ENCODE assay signal across 13 cellular contexts in genomic region chr1:171738921-171739320, GRCh38. TPM values are rescaled to one million over a fixed set of nuclear protein-coding genes. Genes with fewer than 3 reads are reported as not detected.
DNase-seq lines count a peak whose midpoint lies in the region; ATAC-seq and TF ChIP-seq lines count a peak whose summit lies in the region.
"Had no signal": no experiment of that assay in that cellular context is flagged by ENCODE, and none has a peak within 500 bp of the region (broad histone marks: within the 10 kb centered on the region; RNA-seq: fewer than 3 reads in every experiment).

No MANE protein-coding gene starts in this region.

- POLR2A ChIA-PET in CD4-positive, alpha-beta memory T cell (lab: Charles Lee; ENCODE audit: partially characterized antibody) = interaction anchor here (0.7 to 6.9 kb wide), 3 partner anchors 10 to 42 kb away, joined by 3 to 173 read pairs (median 4); partner anchors contain the start of gene METTL13

- no peaks in the 10 kb centered on the region for H3K9me3 ChIP-seq in CD4-positive, alpha-beta memory T cell (ENCODE audit: control insufficient read depth in 1 of 2, low read length in 2 of 2)
- H3K9me3 ChIP-seq in T-helper 17 cell (ENCODE audit: control insufficient read depth, low read length, poor library complexity, severe bottlenecking) = no peaks in the 10 kb centered on the region

- peaks cover 33% of the 10 kb centered on the region for H3K4me1 ChIP-seq in ACC112 (ENCODE audit: control insufficient read depth, insufficient read depth, low read length, unreplicated experiment)
- peaks cover 45% of the 10 kb centered on the region for H3K4me1 ChIP-seq in CD4-positive, alpha-beta memory T cell (ENCODE audit: insufficient read depth, low read length)

- H3K4me1 Mint-ChIP-seq in CD4-positive, alpha-beta memory T cell = peaks cover 38 to 68% (median 51%) of the 10 kb centered on the region in 4 donors
- peaks cover 51% of the 10 kb centered on the region for H3K4me1 Mint-ChIP-seq in T-helper 17 cell

- H3K4me3 Mint-ChIP-seq in CD4-positive, alpha-beta memory T cell = peak overlapping the region in 6 of 8 donors; percentile 39 to 100 (median 98)
- H3K4me3 Mint-ChIP-seq in T-helper 17 cell = peak overlapping the region; percentile 99
- H3K4me3 Mint-ChIP-seq: memory B cell had no signal

- H3K27me3 ChIP-seq in ACC112 (ENCODE audit: insufficient read depth, low read length) = no peaks in the 10 kb centered on the region
- no peaks in the 10 kb centered on the region for H3K27me3 ChIP-seq in CD4-positive, alpha-beta memory T cell (ENCODE audit: insufficient read depth, low read length)

- intact Hi-C loops in CD4-positive, alpha-beta memory T cell (cut with micrococcal nuclease) = no loop called here

- H3K27me3 Mint-ChIP-seq in CD4-positive, alpha-beta memory T cell = no peaks in the 10 kb centered on the region
- no peaks in the 10 kb centered on the region for H3K27me3 Mint-ChIP-seq in T-helper 17 cell
- H3K27me3 Mint-ChIP-seq: memory B cell had no signal

- DNase-seq in CD4-positive, alpha-beta memory T cell = no peak
- DNase-seq in T-helper 17 cell (no peak), fibroblast of mammary gland (ENCODE audit: low read depth) (peak; percentile 61), foreskin melanocyte (no peak), NCI-H187 (lab: John Stamatoyannopoulos, UW) (no peak), Ammon's horn (ENCODE audit: low spot score) (no peak)
- DNase-seq: glutamatergic neuron, KBM-7, NCI-H1436 treated with DMSO at 0.1 percent for 48 hours, SHP77 treated with DMSO at 0.1 percent for 48 hours had no signal

- no peak for TF ChIP-seq CTCF in fibroblast of mammary gland (conservative IDR thresholded peaks at IDR 0.05; ENCODE audit: control insufficient read depth, insufficient read depth, low read depth, low read length)

- H3K27ac ChIP-seq in ACC112 (ENCODE audit: low read depth, low read length) = no peak overlapping the region
- peak overlapping the region; percentile 46 for H3K27ac ChIP-seq in CD4-positive, alpha-beta memory T cell (ENCODE audit: low read depth, low read length)

- no peaks in the 10 kb centered on the region for H3K9me3 Mint-ChIP-seq in CD4-positive, alpha-beta memory T cell
- H3K9me3 Mint-ChIP-seq: memory B cell had no signal

- H3K4me3 ChIP-seq in ACC112 (ENCODE audit: low read depth, low read length) (peak overlapping the region; percentile 99), fibroblast of mammary gland (ENCODE audit: control insufficient read depth, low read depth, low read length) (no peak overlapping the region)
- H3K4me3 ChIP-seq in CD4-positive, alpha-beta memory T cell (ENCODE audit: low read length in 2 of 2) = no peak overlapping the region

- CTCF ChIA-PET in CD4-positive, alpha-beta memory T cell (lab: Charles Lee; ENCODE audit: partially characterized antibody) = interaction anchor here (1.0 kb wide), 2 partner anchors 39 to 62 kb away, joined by 3 read pairs; no protein-coding TSS in a partner anchor

- peaks cover 34% of the 10 kb centered on the region for H3K79me2 ChIP-seq in ACC112 (ENCODE audit: control insufficient read depth, insufficient read depth, low read length, unreplicated experiment)

- peaks cover 25 to 43% of the 10 kb centered on the region in 2 donors for H3K36me3 Mint-ChIP-seq in CD4-positive, alpha-beta memory T cell
- peaks cover 11% of the 10 kb centered on the region for H3K36me3 Mint-ChIP-seq in T-helper 17 cell (ENCODE audit: low read depth)

- peak overlapping the region in 2 of 7 donors; percentile 47 to 98 for H3K27ac Mint-ChIP-seq in CD4-positive, alpha-beta memory T cell
- peak overlapping the region; percentile 99 for H3K27ac Mint-ChIP-seq in T-helper 17 cell
- H3K27ac Mint-ChIP-seq: memory B cell had no signal

- H2AFZ ChIP-seq in ACC112 (ENCODE audit: low read length, unreplicated experiment) = no peak overlapping the region

- peaks cover 7% of the 10 kb centered on the region for H3K36me3 ChIP-seq in ACC112 (ENCODE audit: insufficient read depth, low read length)
- H3K36me3 ChIP-seq in CD4-positive, alpha-beta memory T cell (ENCODE audit: insufficient read depth, low read length) = peaks cover 17% of the 10 kb centered on the region

- ATAC-seq in T-helper 17 cell = no peak
- no peak for ATAC-seq in HG02885 (IDR thresholded peaks at IDR 0.05; ENCODE audit: poor library complexity, unreplicated experiment)

RNA-seq across cellular contexts. Expression of gene VAMP4, which starts 2.9 kb away (rescaled TPM):
- total RNA-seq in CD4-positive, alpha-beta memory T cell = 10 to 100 TPM; 29.4 to 32.0 TPM
- polyA plus RNA-seq in CD4-positive, alpha-beta memory T cell = 10 to 100 TPM; 25.0 to 32.6 TPM
- 10 to 100 TPM; 19.7 to 21.6 TPM for total RNA-seq in T-helper 17 cell

RNA-seq across cellular contexts. Expression of gene METTL13, which starts 42.5 kb away (rescaled TPM):
- 10 to 100 TPM; 33.3 to 36.7 TPM for total RNA-seq in CD4-positive, alpha-beta memory T cell
- 10 to 100 TPM; 27.7 to 34.8 TPM for polyA plus RNA-seq in CD4-positive, alpha-beta memory T cell
- total RNA-seq in T-helper 17 cell = 10 to 100 TPM; 13.0 to 13.4 TPM
